In genomic region chr19:18590273-18591272, GRCh38 we compare ENCODE assay signal across 8 cellular contexts. TPM values are rescaled to one million over a fixed set of nuclear protein-coding genes. Genes with fewer than 3 reads are reported as not detected.
DNase-seq lines count a peak whose midpoint lies in the region; ATAC-seq, FAIRE-seq and TF ChIP-seq lines count a peak whose summit lies in the region.

No MANE protein-coding gene starts in this region.

- peaks cover 73% of the 10 kb centered on the region for H3K4me1 Mint-ChIP-seq in dendritic cell treated with granulocyte-macrophage colony-stimulating factor and Interleukin-4, amounts not matched to agents 40 ng/mL and 50 ng/mL, for 4 days (ENCODE audit: low read depth)
- peaks cover 34 to 54% (median 50%) of the 10 kb centered on the region in 3 donors for H3K4me1 Mint-ChIP-seq in naive B cell

- no peak overlapping the region for H2AFZ ChIP-seq in HepG2 (ENCODE audit: low read length)
- H2AFZ ChIP-seq in PC-3 (ENCODE audit: low read length) = no peak overlapping the region

- H4K20me1 ChIP-seq in HepG2 (ENCODE audit: insufficient read depth, low read length) = no peaks in the 10 kb centered on the region
- H4K20me1 ChIP-seq in PC-3 (ENCODE audit: low read length) = no peaks in the 10 kb centered on the region

- CTCF ChIA-PET in HepG2 (lab: Yijun Ruan, JAX; ENCODE audit: low intra/inter-chr PET ratio, low total read pairs) = no interaction called here
- CTCF ChIA-PET in PC-3 (lab: Charles Lee) = interaction anchor here (1.0 kb wide), 1 partner anchor 139 kb away, joined by 3 read pairs; no protein-coding TSS in a partner anchor

- H3K36me3 Mint-ChIP-seq in dendritic cell treated with granulocyte-macrophage colony-stimulating factor and Interleukin-4, amounts not matched to agents 40 ng/mL and 50 ng/mL, for 4 days (ENCODE audit: low read depth) = peaks cover 44% of the 10 kb centered on the region
- no peaks in the 10 kb centered on the region for H3K36me3 Mint-ChIP-seq in naive B cell

- H3K27me3 ChIP-seq in HepG2 (ENCODE audit: control insufficient read depth in 1 of 2, insufficient read depth in 2 of 2, low read length in 2 of 2) (no peaks in the 10 kb centered on the region), right lobe of liver (no peaks in the 10 kb centered on the region), PC-3 (ENCODE audit: low read length) (no peaks in the 10 kb centered on the region)

- peak overlapping the region; percentile 91 for H3K27ac Mint-ChIP-seq in dendritic cell treated with granulocyte-macrophage colony-stimulating factor and Interleukin-4, amounts not matched to agents 40 ng/mL and 50 ng/mL, for 4 days
- H3K27ac Mint-ChIP-seq in naive B cell = peak overlapping the region in 3 of 6 donors; percentile 24 to 83 (median 49)

- TF ChIP-seq RAD21 in HepG2 (CRISPR knock-in tag; IDR thresholded peaks at IDR 0.05) = peak; percentile 60

- DNase-seq in HepG2 (ENCODE audit: low spot score) (peak; percentile 76), right lobe of liver (no peak), PC-3 (no peak), naive B cell (no peak)

- H3K9me3 ChIP-seq in HepG2 (ENCODE audit: low read length) (no peaks in the 10 kb centered on the region), right lobe of liver (no peaks in the 10 kb centered on the region), PC-3 (ENCODE audit: low read length) (no peaks in the 10 kb centered on the region)

- H3K79me2 ChIP-seq in HepG2 (ENCODE audit: insufficient read depth, low read length) (no peaks in the 10 kb centered on the region), PC-3 (ENCODE audit: low read length) (peaks cover 13% of the 10 kb centered on the region)

- peak; percentile 67 for TF ChIP-seq CTCF in HepG2 (CRISPR knock-in tag; IDR thresholded peaks at IDR 0.05)
- TF ChIP-seq CTCF in right lobe of liver (IDR thresholded peaks at IDR 0.05) = no peak
- no peak for TF ChIP-seq CTCF in PC-3 (conservative IDR thresholded peaks at IDR 0.05; ENCODE audit: low read depth, low read length)

- H3K27ac ChIP-seq in HepG2 (ENCODE audit: extremely low read length, insufficient read depth, low read length) (no peak overlapping the region), right lobe of liver (no peak overlapping the region), PC-3 (ENCODE audit: low read length) (no peak overlapping the region)

- no peak for ATAC-seq in HepG2
- no peak for ATAC-seq in right lobe of liver
- no peak for ATAC-seq in PC-3
- ATAC-seq in naive B cell (ENCODE audit: low read depth in 2 of 2) = no peak
- ATAC-seq in GM21737 (IDR thresholded peaks at IDR 0.05; ENCODE audit: unreplicated experiment) = no peak
- ATAC-seq in GM18858 (IDR thresholded peaks at IDR 0.05; ENCODE audit: unreplicated experiment) = no peak
- ATAC-seq in HG03520 (IDR thresholded peaks at IDR 0.05; ENCODE audit: unreplicated experiment) = no peak

- no peaks in the 10 kb centered on the region for H3K9me2 ChIP-seq in PC-3 (replicated peaks; ENCODE audit: low read length)

- H3K4me1 ChIP-seq in HepG2 (ENCODE audit: insufficient read depth, low read length) = peaks cover 33% of the 10 kb centered on the region
- peaks cover 0 to 22% (median 9%) of the 10 kb centered on the region in 4 donors for H3K4me1 ChIP-seq in right lobe of liver
- H3K4me1 ChIP-seq in PC-3 (ENCODE audit: insufficient read depth, low read length) = peaks cover 27% of the 10 kb centered on the region

- intact Hi-C loops in HepG2 (cut with micrococcal nuclease; ENCODE audit: unreplicated experiment) = no loop called here
- intact Hi-C loops in right lobe of liver (cut with DNase I) = loop anchor here in 1 of 2 donors (5.0 kb wide), 1 partner anchor 257 kb away; no protein-coding TSS in a partner anchor
- intact Hi-C loops in PC-3 (cut with micrococcal nuclease) = no loop called here
- intact Hi-C loops in dendritic cell treated with granulocyte-macrophage colony-stimulating factor and Interleukin-4, amounts not matched to agents 40 ng/mL and 50 ng/mL, for 4 days (cut with micrococcal nuclease) = loop anchor here (10.0 kb wide), 1 partner anchor 84 kb away; no protein-coding TSS in a partner anchor

- peak overlapping the region; percentile 88 for H3K4me3 Mint-ChIP-seq in dendritic cell treated with granulocyte-macrophage colony-stimulating factor and Interleukin-4, amounts not matched to agents 40 ng/mL and 50 ng/mL, for 4 days
- H3K4me3 Mint-ChIP-seq in naive B cell = peak overlapping the region; percentile 51 to 95 (median 88)

- 84% methylated on average over 38 of the region's 40 CpGs for WGBS in HepG2 (ENCODE audit: low lambda C conversion rate)
- 86% methylated on average over 18 of the region's 40 CpGs for WGBS in right lobe of liver (ENCODE audit: insufficient coverage, low coverage, low lambda C conversion rate, missing lambda C conversion rate)

- FAIRE-seq in HepG2 (lab: Jason Lieb, UNC) = no peak

- no peak overlapping the region for H3K4me3 ChIP-seq in HepG2 (replicated peaks in 1 of 3; ENCODE audit: insufficient read depth in 1 of 3, low read depth in 2 of 3, low read length in 3 of 3)
- no peak overlapping the region for H3K4me3 ChIP-seq in right lobe of liver
- peak overlapping the region; percentile 79; the same call in 1 of the 2 replicates for H3K4me3 ChIP-seq in PC-3 (ENCODE audit: low read length)

- peaks cover 9% of the 10 kb centered on the region for H3K27me3 Mint-ChIP-seq in dendritic cell treated with granulocyte-macrophage colony-stimulating factor and Interleukin-4, amounts not matched to agents 40 ng/mL and 50 ng/mL, for 4 days
- H3K27me3 Mint-ChIP-seq in naive B cell = no peaks in the 10 kb centered on the region

- in situ Hi-C loops in HepG2 (cut with HindIII; ENCODE audit: extremely low pct_ligation_motif_present, low pct_unique_long_range_greater_than_20kb) = loop anchor here (5.0 kb wide), 1 partner anchor 87 kb away; no protein-coding TSS in a partner anchor

- H3K4me2 ChIP-seq in HepG2 (ENCODE audit: low read depth, low read length) (peak overlapping the region; percentile 96; the same call in 1 of the 2 replicates), PC-3 (ENCODE audit: low read length) (peak overlapping the region; percentile 98)

- no peaks in the 10 kb centered on the region for H3K9me3 Mint-ChIP-seq in dendritic cell treated with granulocyte-macrophage colony-stimulating factor and Interleukin-4, amounts not matched to agents 40 ng/mL and 50 ng/mL, for 4 days
- no peaks in the 10 kb centered on the region for H3K9me3 Mint-ChIP-seq in naive B cell

- no peaks in the 10 kb centered on the region for H3F3A ChIP-seq in PC-3 (ENCODE audit: low read length, unreplicated experiment)

- POLR2A ChIA-PET in HepG2 (lab: Yijun Ruan, JAX) = interaction anchor here (1.3 to 3.2 kb wide), 5 partner anchors 19 to 94 kb away, joined by 3 to 37 read pairs (median 6); partner anchors contain the start of genes ELL and UBA52
- POLR2A ChIA-PET in PC-3 (lab: Charles Lee; ENCODE audit: unreplicated experiment) = no interaction called here

- BruUV-seq in HepG2 (replicated peaks; lab: Mats Ljungman, UMichigan) (TSS peak; percentile 59), PC-3 (replicated peaks; lab: Mats Ljungman, UMichigan) (no TSS peak)

- TF ChIP-seq POLR2A in HepG2 (IDR thresholded peaks at IDR 0.05; ENCODE audit: insufficient read depth in 1 of 2, low read depth in 2 of 2, low read length in 2 of 2) (peak in 1 of 2 experiments; percentile 40; a peak in 1 of 4 replicates), right lobe of liver (IDR thresholded peaks at IDR 0.05) (no peak)

- H3K36me3 ChIP-seq in HepG2 (replicated peaks in 1 of 2; ENCODE audit: control insufficient read depth in 1 of 2, insufficient read depth in 2 of 2, low read length in 2 of 2) = peaks cover under 1 to 13% of the 10 kb centered on the region in 2 experiments; a peak in 4 of 5 replicates
- H3K36me3 ChIP-seq in right lobe of liver = peaks cover 0 to 9% (median 2%) of the 10 kb centered on the region in 4 donors
- H3K36me3 ChIP-seq in PC-3 (ENCODE audit: low read depth, low read length) = no peaks in the 10 kb centered on the region

- H3K9ac ChIP-seq in HepG2 (ENCODE audit: insufficient read depth, low read depth, low read length) (no peak overlapping the region), PC-3 (ENCODE audit: low read length) (no peak overlapping the region)

- TF ChIP-seq EP300 in HepG2 (IDR thresholded peaks at IDR 0.05; ENCODE audit: low read depth in 2 of 2, low read length in 2 of 2) (no peak), HepG2 (CRISPR knock-in tag; IDR thresholded peaks at IDR 0.05; ENCODE audit: borderline replicate concordance) (no peak)

RNA-seq across cellular contexts. Expression of gene REX1BD, which starts 2.0 kb away (rescaled TPM):
- total RNA-seq in HepG2 (2016; rRNA removed; fragmentation: Illumina TruSeq; extraction: Trizol) (20.7 and 25.4 TPM in 2 replicates), right lobe of liver (10 to 100 TPM; 30.4 to 71.7 (median 45.6) TPM), PC-3 (2014; rRNA removed) (121 and 207 TPM in 2 replicates)
- 16.9 and 18.9 TPM in 2 replicates for total RNA-seq in HepG2 (2016; cell fraction: cytosol; rRNA removed; fragmentation: Illumina TruSeq; extraction: Trizol; ENCODE audit: low read depth)
- total RNA-seq in HepG2 (2016; cell fraction: insoluble cytoplasmic fraction; rRNA removed; fragmentation: Illumina TruSeq; extraction: Trizol) = 21.8 and 27.1 TPM in 2 replicates
- 14.9 and 19.7 TPM in 2 replicates for total RNA-seq in HepG2 (2016; cell fraction: membrane; rRNA removed; fragmentation: Illumina TruSeq; extraction: Trizol)
- 11.7 and 15.7 TPM in 2 replicates for total RNA-seq in HepG2 (2016; cell fraction: nucleus; rRNA removed; fragmentation: Illumina TruSeq; extraction: Trizol)
- polyA plus RNA-seq in HepG2 (2011; rRNA removed) (7.5 and 7.6 TPM in 2 replicates), naive B cell (ENCODE audit: low read depth in 6 of 6) (100 to 1,000 TPM in 2 of 6 donors, 10 to 100 TPM in 4; 76.0 to 107 (median 91.9) TPM)
- polyA plus RNA-seq in HepG2 (2011; cell fraction: cytosol; rRNA removed) = 10.8 and 16.3 TPM in 2 replicates
- polyA plus RNA-seq in HepG2 (2011; cell fraction: nucleus; rRNA removed) = 39.3 and 40.2 TPM in 2 replicates
- polyA plus RNA-seq in HepG2 (2012) = 8.3 and 10.1 TPM in 2 replicates
- polyA plus RNA-seq in HepG2 (2016; cell fraction: cytosol; fragmentation: Illumina TruSeq; extraction: Trizol; ENCODE audit: low read depth) = 9.6 and 12.0 TPM in 2 replicates
- 11.7 and 12.2 TPM in 2 replicates for polyA plus RNA-seq in HepG2 (2016; cell fraction: insoluble cytoplasmic fraction; fragmentation: Illumina TruSeq; extraction: Trizol; ENCODE audit: low read depth)
- polyA plus RNA-seq in HepG2 (2016; cell fraction: membrane; fragmentation: Illumina TruSeq; extraction: Trizol; ENCODE audit: low read depth) = 8.0 and 10.3 TPM in 2 replicates
- polyA plus RNA-seq in HepG2 (2016; cell fraction: nucleus; fragmentation: Illumina TruSeq; extraction: Trizol; ENCODE audit: insufficient read depth, low read depth) = 19.7 and 20.4 TPM in 2 replicates
- 2.0 and 4.9 TPM in 2 replicates for polyA minus RNA-seq in HepG2 (2011; rRNA and poly(A)+ RNA removed; ENCODE audit: low replicate concordance)
- polyA minus RNA-seq in HepG2 (2011; cell fraction: cytosol; rRNA and poly(A)+ RNA removed) = 2.6 and 2.7 TPM in 2 replicates
- 2.4 and 2.6 TPM in 2 replicates for polyA minus RNA-seq in HepG2 (2011; cell fraction: nucleus; rRNA and poly(A)+ RNA removed)

RNA-seq across cellular contexts. Expression of gene CRLF1, which starts 16.0 kb away (rescaled TPM):
- total RNA-seq in HepG2 (2016; rRNA removed; fragmentation: Illumina TruSeq; extraction: Trizol) (105 and 217 TPM in 2 replicates), right lobe of liver (1 to 10 TPM in 2 of 6 experiments, under 1 TPM in 1, not detected in 3; 0.27 to 2.9 (median 1.2) TPM), PC-3 (2014; rRNA removed) (0.23 and 2.6 TPM in 2 replicates)
- total RNA-seq in HepG2 (2016; cell fraction: cytosol; rRNA removed; fragmentation: Illumina TruSeq; extraction: Trizol; ENCODE audit: low read depth) = 96.8 and 118 TPM in 2 replicates
- 97.5 and 221 TPM in 2 replicates for total RNA-seq in HepG2 (2016; cell fraction: insoluble cytoplasmic fraction; rRNA removed; fragmentation: Illumina TruSeq; extraction: Trizol)
- total RNA-seq in HepG2 (2016; cell fraction: membrane; rRNA removed; fragmentation: Illumina TruSeq; extraction: Trizol) = 191 and 193 TPM in 2 replicates
- total RNA-seq in HepG2 (2016; cell fraction: nucleus; rRNA removed; fragmentation: Illumina TruSeq; extraction: Trizol) = 219 and 265 TPM in 2 replicates
- polyA plus RNA-seq in HepG2 (2011; rRNA removed) (296 and 337 TPM in 2 replicates), naive B cell (ENCODE audit: low read depth in 6 of 6) (1 to 10 TPM in 2 of 6 donors, under 1 TPM in 2, not detected in 2; 0.44 to 7.0 (median 0.97) TPM)
- 347 and 628 TPM in 2 replicates for polyA plus RNA-seq in HepG2 (2011; cell fraction: cytosol; rRNA removed)
- 244 and 327 TPM in 2 replicates for polyA plus RNA-seq in HepG2 (2011; cell fraction: nucleus; rRNA removed)
- 231 and 373 TPM in 2 replicates for polyA plus RNA-seq in HepG2 (2012)
- polyA plus RNA-seq in HepG2 (2016; cell fraction: cytosol; fragmentation: Illumina TruSeq; extraction: Trizol; ENCODE audit: low read depth) = 150 and 176 TPM in 2 replicates
- polyA plus RNA-seq in HepG2 (2016; cell fraction: insoluble cytoplasmic fraction; fragmentation: Illumina TruSeq; extraction: Trizol; ENCODE audit: low read depth) = 122 and 154 TPM in 2 replicates
- 207 and 208 TPM in 2 replicates for polyA plus RNA-seq in HepG2 (2016; cell fraction: membrane; fragmentation: Illumina TruSeq; extraction: Trizol; ENCODE audit: low read depth)
- 462 and 526 TPM in 2 replicates for polyA plus RNA-seq in HepG2 (2016; cell fraction: nucleus; fragmentation: Illumina TruSeq; extraction: Trizol; ENCODE audit: insufficient read depth, low read depth)
- polyA minus RNA-seq in HepG2 (2011; rRNA and poly(A)+ RNA removed; ENCODE audit: low replicate concordance) = 0.47 and 301 TPM in 2 replicates
- 303 and 346 TPM in 2 replicates for polyA minus RNA-seq in HepG2 (2011; cell fraction: cytosol; rRNA and poly(A)+ RNA removed)
- polyA minus RNA-seq in HepG2 (2011; cell fraction: nucleus; rRNA and poly(A)+ RNA removed) = 45.4 and 52.2 TPM in 2 replicates

RNA-seq across cellular contexts. Expression of gene UBA52, which starts 18.9 kb away (rescaled TPM):
- 959 and 1,184 TPM in 2 replicates for total RNA-seq in HepG2 (2016; rRNA removed; fragmentation: Illumina TruSeq; extraction: Trizol)
- 1,298 and 1,315 TPM in 2 replicates for total RNA-seq in HepG2 (2016; cell fraction: cytosol; rRNA removed; fragmentation: Illumina TruSeq; extraction: Trizol; ENCODE audit: low read depth)
- 938 and 1,264 TPM in 2 replicates for total RNA-seq in HepG2 (2016; cell fraction: insoluble cytoplasmic fraction; rRNA removed; fragmentation: Illumina TruSeq; extraction: Trizol)
- 1,565 and 1,724 TPM in 2 replicates for total RNA-seq in HepG2 (2016; cell fraction: membrane; rRNA removed; fragmentation: Illumina TruSeq; extraction: Trizol)
- 276 and 314 TPM in 2 replicates for total RNA-seq in HepG2 (2016; cell fraction: nucleus; rRNA removed; fragmentation: Illumina TruSeq; extraction: Trizol)
- 1,655 and 1,782 TPM in 2 replicates for polyA plus RNA-seq in HepG2 (2011; rRNA removed)
- polyA plus RNA-seq in HepG2 (2011; cell fraction: cytosol; rRNA removed) = 2,000 and 3,037 TPM in 2 replicates
- polyA plus RNA-seq in HepG2 (2011; cell fraction: nucleus; rRNA removed) = 482 and 607 TPM in 2 replicates
- 1,641 and 1,658 TPM in 2 replicates for polyA plus RNA-seq in HepG2 (2012)
- polyA plus RNA-seq in HepG2 (2016; cell fraction: cytosol; fragmentation: Illumina TruSeq; extraction: Trizol; ENCODE audit: low read depth) = 1,864 and 1,905 TPM in 2 replicates
- polyA plus RNA-seq in HepG2 (2016; cell fraction: insoluble cytoplasmic fraction; fragmentation: Illumina TruSeq; extraction: Trizol; ENCODE audit: low read depth) = 1,524 and 1,536 TPM in 2 replicates
- 2,008 and 2,053 TPM in 2 replicates for polyA plus RNA-seq in HepG2 (2016; cell fraction: membrane; fragmentation: Illumina TruSeq; extraction: Trizol; ENCODE audit: low read depth)
- 658 and 675 TPM in 2 replicates for polyA plus RNA-seq in HepG2 (2016; cell fraction: nucleus; fragmentation: Illumina TruSeq; extraction: Trizol; ENCODE audit: insufficient read depth, low read depth)
- 1,990 and 2,943 TPM in 2 replicates for polyA minus RNA-seq in HepG2 (2011; rRNA and poly(A)+ RNA removed; ENCODE audit: low replicate concordance)
- 420 and 430 TPM in 2 replicates for polyA minus RNA-seq in HepG2 (2011; cell fraction: cytosol; rRNA and poly(A)+ RNA removed)
- 113 and 142 TPM in 2 replicates for polyA minus RNA-seq in HepG2 (2011; cell fraction: nucleus; rRNA and poly(A)+ RNA removed)
- 100 to 1,000 TPM; 256 to 470 (median 406) TPM for total RNA-seq in right lobe of liver
- 871 and 1,108 TPM in 2 replicates for total RNA-seq in PC-3 (2014; rRNA removed)
- 1,000 to 10,000 TPM; 1,188 to 1,782 (median 1,685) TPM for polyA plus RNA-seq in naive B cell (ENCODE audit: low read depth in 6 of 6)

RNA-seq across cellular contexts. Expression of gene TMEM59L, which starts 22.1 kb away (rescaled TPM):
- total RNA-seq in HepG2 (2016; rRNA removed; fragmentation: Illumina TruSeq; extraction: Trizol) (0.69 and 0.97 TPM in 2 replicates), right lobe of liver (under 1 TPM in 2 of 6 experiments, not detected in 4; 0.31 to 0.43 TPM), PC-3 (2014; rRNA removed) (0.17 and 0.44 TPM in 2 replicates)
- total RNA-seq in HepG2 (2016; cell fraction: cytosol; rRNA removed; fragmentation: Illumina TruSeq; extraction: Trizol; ENCODE audit: low read depth) = 0.61 and 0.88 TPM in 2 replicates
- 0.77 and 1.4 TPM in 2 replicates for total RNA-seq in HepG2 (2016; cell fraction: insoluble cytoplasmic fraction; rRNA removed; fragmentation: Illumina TruSeq; extraction: Trizol)
- 0.49 and 0.65 TPM in 2 replicates for total RNA-seq in HepG2 (2016; cell fraction: membrane; rRNA removed; fragmentation: Illumina TruSeq; extraction: Trizol)
- 2.3 and 2.7 TPM in 2 replicates for total RNA-seq in HepG2 (2016; cell fraction: nucleus; rRNA removed; fragmentation: Illumina TruSeq; extraction: Trizol)
- polyA plus RNA-seq in HepG2 (2011; rRNA removed) (5.5 and 7.2 TPM in 2 replicates), naive B cell (ENCODE audit: low read depth in 6 of 6) (not detected)
- 4.1 and 4.6 TPM in 2 replicates for polyA plus RNA-seq in HepG2 (2011; cell fraction: cytosol; rRNA removed)
- 71.3 and 86.8 TPM in 2 replicates for polyA plus RNA-seq in HepG2 (2011; cell fraction: nucleus; rRNA removed)
- 8.3 and 22.3 TPM in 2 replicates for polyA plus RNA-seq in HepG2 (2012)
- 1.0 and 2.0 TPM in 2 replicates for polyA plus RNA-seq in HepG2 (2016; cell fraction: cytosol; fragmentation: Illumina TruSeq; extraction: Trizol; ENCODE audit: low read depth)
- 1.7 and 1.9 TPM in 2 replicates for polyA plus RNA-seq in HepG2 (2016; cell fraction: insoluble cytoplasmic fraction; fragmentation: Illumina TruSeq; extraction: Trizol; ENCODE audit: low read depth)
- 1.6 TPM in 2 replicates for polyA plus RNA-seq in HepG2 (2016; cell fraction: membrane; fragmentation: Illumina TruSeq; extraction: Trizol; ENCODE audit: low read depth)
- polyA plus RNA-seq in HepG2 (2016; cell fraction: nucleus; fragmentation: Illumina TruSeq; extraction: Trizol; ENCODE audit: insufficient read depth, low read depth) = 12.3 and 16.0 TPM in 2 replicates
- 0.35 and 3.9 TPM in 2 replicates for polyA minus RNA-seq in HepG2 (2011; rRNA and poly(A)+ RNA removed; ENCODE audit: low replicate concordance)
- polyA minus RNA-seq in HepG2 (2011; cell fraction: cytosol; rRNA and poly(A)+ RNA removed) = 1.4 and 4.3 TPM in 2 replicates
- polyA minus RNA-seq in HepG2 (2011; cell fraction: nucleus; rRNA and poly(A)+ RNA removed) = 5.0 and 5.5 TPM in 2 replicates

RNA-seq across cellular contexts. Expression of gene KXD1, which starts 32.9 kb away (rescaled TPM):
- total RNA-seq in HepG2 (2016; rRNA removed; fragmentation: Illumina TruSeq; extraction: Trizol) (44.6 and 53.1 TPM in 2 replicates), right lobe of liver (10 to 100 TPM; 30.2 to 93.0 (median 36.1) TPM), PC-3 (2014; rRNA removed) (137 and 162 TPM in 2 replicates)
- 49.9 and 63.5 TPM in 2 replicates for total RNA-seq in HepG2 (2016; cell fraction: cytosol; rRNA removed; fragmentation: Illumina TruSeq; extraction: Trizol; ENCODE audit: low read depth)
- total RNA-seq in HepG2 (2016; cell fraction: insoluble cytoplasmic fraction; rRNA removed; fragmentation: Illumina TruSeq; extraction: Trizol) = 46.0 and 46.4 TPM in 2 replicates
- total RNA-seq in HepG2 (2016; cell fraction: membrane; rRNA removed; fragmentation: Illumina TruSeq; extraction: Trizol) = 90.1 and 104 TPM in 2 replicates
- total RNA-seq in HepG2 (2016; cell fraction: nucleus; rRNA removed; fragmentation: Illumina TruSeq; extraction: Trizol) = 20.4 and 21.0 TPM in 2 replicates
- polyA plus RNA-seq in HepG2 (2011; rRNA removed) (143 and 160 TPM in 2 replicates), naive B cell (ENCODE audit: low read depth in 6 of 6) (100 to 1,000 TPM in 1 of 6 donors, 10 to 100 TPM in 5; 75.3 to 108 (median 84.5) TPM)
- polyA plus RNA-seq in HepG2 (2011; cell fraction: cytosol; rRNA removed) = 112 and 130 TPM in 2 replicates
- 122 and 125 TPM in 2 replicates for polyA plus RNA-seq in HepG2 (2011; cell fraction: nucleus; rRNA removed)
- 61.5 and 85.8 TPM in 2 replicates for polyA plus RNA-seq in HepG2 (2012)
- 72.0 and 99.5 TPM in 2 replicates for polyA plus RNA-seq in HepG2 (2016; cell fraction: cytosol; fragmentation: Illumina TruSeq; extraction: Trizol; ENCODE audit: low read depth)
- 68.6 and 76.3 TPM in 2 replicates for polyA plus RNA-seq in HepG2 (2016; cell fraction: insoluble cytoplasmic fraction; fragmentation: Illumina TruSeq; extraction: Trizol; ENCODE audit: low read depth)
- 121 and 126 TPM in 2 replicates for polyA plus RNA-seq in HepG2 (2016; cell fraction: membrane; fragmentation: Illumina TruSeq; extraction: Trizol; ENCODE audit: low read depth)
- 62.9 and 64.5 TPM in 2 replicates for polyA plus RNA-seq in HepG2 (2016; cell fraction: nucleus; fragmentation: Illumina TruSeq; extraction: Trizol; ENCODE audit: insufficient read depth, low read depth)
- 73.9 and 103 TPM in 2 replicates for polyA minus RNA-seq in HepG2 (2011; rRNA and poly(A)+ RNA removed; ENCODE audit: low replicate concordance)
- 43.1 and 52.2 TPM in 2 replicates for polyA minus RNA-seq in HepG2 (2011; cell fraction: cytosol; rRNA and poly(A)+ RNA removed)
- polyA minus RNA-seq in HepG2 (2011; cell fraction: nucleus; rRNA and poly(A)+ RNA removed) = 20.0 and 23.6 TPM in 2 replicates

Comparison
In these comparisons a context has a peak if more than half of its experiments do, and no peak if none do; other contexts are left out.
1. RNA of gene CRLF1, which starts 16.0 kb away (total RNA-seq): 96.8 to 265 TPM in HepG2; 0.23 to 2.6 TPM in PC-3 and 0.27 to 2.9 TPM in right lobe of liver; every median in the first group is over 10 times any median in the second.